In the genomic region with DNA sequence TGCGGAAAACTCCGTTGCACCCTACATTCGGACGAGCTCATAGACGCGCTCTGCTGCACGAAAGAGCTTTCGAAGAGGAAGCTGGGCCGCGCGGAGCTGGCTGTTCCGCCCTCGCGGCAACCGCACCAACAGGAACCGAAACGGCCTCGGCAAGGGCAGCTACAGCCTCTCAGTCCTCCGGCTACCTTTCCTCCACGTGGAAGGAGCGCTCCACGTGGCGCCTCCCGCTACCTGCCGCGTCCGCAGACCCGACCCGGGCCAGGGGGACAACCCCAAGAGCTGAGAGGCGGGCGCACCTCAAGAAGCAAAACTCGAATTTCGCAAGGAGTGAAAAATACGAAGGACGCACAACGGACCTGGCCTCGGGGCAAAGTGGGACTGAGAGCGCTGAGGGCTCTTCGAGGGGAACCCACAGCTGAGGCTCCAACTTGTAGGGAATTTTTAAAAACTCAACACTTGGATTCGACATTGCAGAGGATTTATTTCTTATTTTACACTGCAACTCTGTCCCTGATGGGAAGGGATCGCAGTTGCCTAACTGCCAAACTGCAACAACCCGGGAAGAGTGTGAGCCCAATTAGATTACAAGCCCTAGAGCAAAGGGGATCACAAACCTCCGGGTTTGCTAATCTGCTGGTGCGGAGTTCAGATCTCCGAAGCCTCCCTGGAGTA, we compare ENCODE assay signal across 8 cellular contexts. TPM values are rescaled to one million over a fixed set of nuclear protein-coding genes. Genes with fewer than 3 reads are reported as not detected.
DNase-seq lines count a peak whose midpoint lies in the region; ATAC-seq and TF ChIP-seq lines count a peak whose summit lies in the region.

No MANE protein-coding gene starts in this region.

- no peak overlapping the region for H3K4me3 Mint-ChIP-seq in Caco-2 (ENCODE audit: unreplicated experiment)

- H3K4me1 ChIP-seq in adipocyte (ENCODE audit: control insufficient read depth, insufficient read depth, low read length) (peaks cover 32% of the 10 kb centered on the region), hepatocyte (ENCODE audit: insufficient read depth) (peaks cover 23% of the 10 kb centered on the region), Caco-2 (no peaks in the 10 kb centered on the region)

- no TSS peak for BruUV-seq in Caco-2 (replicated peaks; lab: Mats Ljungman, UMichigan)

- H3K36me3 Mint-ChIP-seq in Caco-2 (ENCODE audit: insufficient read depth, unreplicated experiment), result no peaks in the 10 kb centered on the region

- intact Hi-C loops in Caco-2 (cut with micrococcal nuclease; ENCODE audit: unreplicated experiment), result no loop called here

- no peaks in the 10 kb centered on the region for H3K9me2 ChIP-seq in hepatocyte (replicated peaks; ENCODE audit: insufficient read depth)

- POLR2A ChIA-PET in Caco-2 (lab: Charles Lee), result no interaction called here

- peak overlapping the region; percentile 94 for H3K4me2 ChIP-seq in hepatocyte

- peaks cover 7% of the 10 kb centered on the region for H3K27me3 Mint-ChIP-seq in Caco-2 (ENCODE audit: insufficient read depth, unreplicated experiment)

- WGBS in hepatocyte (ENCODE audit: low lambda C conversion rate, missing lambda C conversion rate), result 5% methylated on average over 45 of the region's 45 CpGs

- H3K4me1 Mint-ChIP-seq in Caco-2 (ENCODE audit: low read depth, unreplicated experiment), result no peaks in the 10 kb centered on the region

- H3K27ac Mint-ChIP-seq in Caco-2 (ENCODE audit: unreplicated experiment), result no peak overlapping the region

- peak overlapping the region; percentile 84 for H2AFZ ChIP-seq in hepatocyte

- H3K4me3 ChIP-seq in GM12865 (ENCODE audit: low read depth, low read length) (no peak overlapping the region; the same call in 1 of the 2 replicates), MG63 (peak overlapping the region; percentile 41), adipocyte (ENCODE audit: low read length) (peak overlapping the region; percentile 81), hepatocyte (peak overlapping the region; percentile 71), skeletal muscle cell (ENCODE audit: low read depth, low read length) (peak overlapping the region; percentile 45), Caco-2 (ENCODE audit: low read depth, low read length) (no peak overlapping the region)

- ATAC-seq in GM21717 (IDR thresholded peaks at IDR 0.05; ENCODE audit: unreplicated experiment), result peak; percentile 98

- H3K9ac ChIP-seq in adipocyte (ENCODE audit: low read length), result peak overlapping the region; percentile 69

- H3K9me3 ChIP-seq in MG63, result no peaks in the 10 kb centered on the region
- H3K9me3 ChIP-seq in adipocyte (ENCODE audit: control insufficient read depth, low read length), result no peaks in the 10 kb centered on the region
- H3K9me3 ChIP-seq in hepatocyte (ENCODE audit: low read depth), result no peaks in the 10 kb centered on the region
- no peaks in the 10 kb centered on the region for H3K9me3 ChIP-seq in Caco-2

- no peaks in the 10 kb centered on the region for H3K79me2 ChIP-seq in hepatocyte

- H3K36me3 ChIP-seq in MG63 (no peaks in the 10 kb centered on the region), adipocyte (ENCODE audit: control insufficient read depth, insufficient read depth, low read length, severe bottlenecking) (no peaks in the 10 kb centered on the region), hepatocyte (replicated peaks; ENCODE audit: insufficient read depth, low read depth) (no peaks in the 10 kb centered on the region), Caco-2 (ENCODE audit: control insufficient read depth, insufficient read depth, low read length) (no peaks in the 10 kb centered on the region)

- H3K27me3 ChIP-seq in MG63, result peaks cover 9% of the 10 kb centered on the region
- peaks cover 58% of the 10 kb centered on the region for H3K27me3 ChIP-seq in adipocyte (replicated peaks; ENCODE audit: control insufficient read depth, insufficient read depth, low read length)
- peaks cover 97% of the 10 kb centered on the region for H3K27me3 ChIP-seq in hepatocyte
- no peaks in the 10 kb centered on the region for H3K27me3 ChIP-seq in Caco-2 (replicated peaks; ENCODE audit: control insufficient read depth, insufficient read depth, low read length)

- DNase-seq in GM12865 (ENCODE audit: low read depth) (peak; percentile 87), MG63 (peak; percentile 42), adipocyte (ENCODE audit: low read depth) (peak; percentile 34), hepatocyte (ENCODE audit: low spot score) (peak; percentile 71), skeletal muscle cell (ENCODE audit: low read depth) (no peak), Caco-2 (no peak), NCI-H1105 (lab: John Stamatoyannopoulos, UW) (no peak)

- H3K9me3 Mint-ChIP-seq in Caco-2 (ENCODE audit: unreplicated experiment), result no peaks in the 10 kb centered on the region

- H4K20me1 ChIP-seq in hepatocyte (ENCODE audit: insufficient read depth, poor library complexity, severe bottlenecking), result no peaks in the 10 kb centered on the region

- peak overlapping the region; percentile 42 for H3K27ac ChIP-seq in hepatocyte

- TF ChIP-seq CTCF in GM12865 (IDR thresholded peaks at IDR 0.05; ENCODE audit: insufficient read depth, low read depth, low read length, missing control alignments), result no peak
- no peak for TF ChIP-seq CTCF in hepatocyte (IDR thresholded peaks at IDR 0.05; ENCODE audit: poor library complexity)
- TF ChIP-seq CTCF in Caco-2 (IDR thresholded peaks at IDR 0.05; ENCODE audit: insufficient read depth in 1 of 2, low read depth in 1 of 2, low read length in 1 of 2, severe bottlenecking in 1 of 2, unreplicated experiment in 1 of 2), result no peak

- CTCF ChIA-PET in Caco-2 (lab: Charles Lee), result no interaction called here

RNA-seq across cellular contexts. Expression of a gene that starts 1.4 kb away (rescaled TPM):
- not detected in 2 replicates for total RNA-seq in MG63 (2014; rRNA removed; shearing (Covaris generic); ENCODE audit: low replicate concordance)
- total RNA-seq in hepatocyte (2.4 and 5.7 TPM in 2 replicates), Caco-2 (2022) (not detected in 2 replicates)
- polyA plus RNA-seq in hepatocyte, result 3.7 and 4.2 TPM in 2 replicates

Comparison
In these comparisons a context has a peak if more than half of its experiments do, and no peak if none do; other contexts are left out.
1. DNase-seq: peak in GM12865 (single experiment), MG63 (single experiment), adipocyte (single experiment) and hepatocyte (single experiment); none in skeletal muscle cell (single experiment), Caco-2 (0 of 2) and NCI-H1105 (single experiment).
2. H3K4me3 ChIP-seq: peak in MG63 (single experiment), adipocyte (single experiment), hepatocyte (single experiment) and skeletal muscle cell (single experiment); none in GM12865 (single experiment) and Caco-2 (single experiment).